Comparison of ENCODE assay signal across 12 cellular contexts in genomic region chr6:97947841-97948240, GRCh38.
DNase-seq lines count a peak whose midpoint lies in the region; ATAC-seq, FAIRE-seq and TF ChIP-seq lines count a peak whose summit lies in the region.
"Had no signal": no experiment of that assay in that cellular context is flagged by ENCODE, and none has a peak within 500 bp of the region (broad histone marks: within the 10 kb centered on the region; RNA-seq: fewer than 3 reads in every experiment).

No MANE protein-coding gene starts in this region.

- no peak for ATAC-seq in stimulated activated effector memory CD8-positive, alpha-beta T cell treated with anti-CD3 and anti-CD28 coated beads, Interleukin-12 subunit alpha, Interleukin-12 subunit beta, amount 100 ng/mL, for 72 hours
- ATAC-seq: GM12878 had no signal

- H3K27ac ChIP-seq in dorsolateral prefrontal cortex: no peak overlapping the region

- no peaks in the 10 kb centered on the region for H3K27me3 ChIP-seq in dorsolateral prefrontal cortex

- no peak overlapping the region for H3K27ac Mint-ChIP-seq in stimulated activated effector memory CD8-positive, alpha-beta T cell treated with anti-CD3 and anti-CD28 coated beads, Interleukin-12 subunit alpha, Interleukin-12 subunit beta, amount 100 ng/mL, for 72 hours
- H3K27ac Mint-ChIP-seq: HFFc6 had no signal

- peak; percentile 2 for DNase-seq in HS-27A (ENCODE audit: low read depth)
- DNase-seq in RCC 7860 (ENCODE audit: low spot score): peak; percentile 75
- DNase-seq in erythroblast (lab: John Stamatoyannopoulos, UW): peak; percentile 17 to 51
- DNase-seq in pulmonary artery endothelial cell (ENCODE audit: low read depth, low spot score): peak; percentile 13
- no peak for DNase-seq in dorsolateral prefrontal cortex
- DNase-seq in stimulated activated naive CD4-positive, alpha-beta T cell (lab: John Stamatoyannopoulos, UW): no peak
- DNase-seq in globus pallidus (ENCODE audit: low spot score): no peak
- no peak for DNase-seq in stimulated activated effector memory CD8-positive, alpha-beta T cell treated with anti-CD3 and anti-CD28 coated beads, Interleukin-12 subunit alpha, Interleukin-12 subunit beta, amount 100 ng/mL, for 72 hours (ENCODE audit: low spot score in 2 of 2)
- DNase-seq: activated CD4-positive, CD25-positive, alpha-beta regulatory T cell; HFFc6; NCI-H1092 had no signal

- H3K9me3 Mint-ChIP-seq in stimulated activated effector memory CD8-positive, alpha-beta T cell treated with anti-CD3 and anti-CD28 coated beads, Interleukin-12 subunit alpha, Interleukin-12 subunit beta, amount 100 ng/mL, for 72 hours: no peaks in the 10 kb centered on the region

- H3K4me3 Mint-ChIP-seq in stimulated activated effector memory CD8-positive, alpha-beta T cell treated with anti-CD3 and anti-CD28 coated beads, Interleukin-12 subunit alpha, Interleukin-12 subunit beta, amount 100 ng/mL, for 72 hours: no peak overlapping the region
- H3K4me3 Mint-ChIP-seq: HFFc6 had no signal

- intact Hi-C loops in dorsolateral prefrontal cortex (cut with DNase I): no loop called here

- no peak for TF ChIP-seq CTCF in dorsolateral prefrontal cortex (IDR thresholded peaks at IDR 0.05 in 54 of 56, conservative IDR thresholded peaks at IDR 0.05 in 2 of 56; ENCODE audit: low read depth in 1 of 56, partially characterized antibody in 56 of 56)

- H3K4me3 ChIP-seq in dorsolateral prefrontal cortex: no peak overlapping the region
- H3K4me3 ChIP-seq: GM12878 had no signal

- FAIRE-seq in RCC 7860 (lab: Jason Lieb, UNC): peak; percentile 90
- FAIRE-seq: GM12878 had no signal

- no peak for TF ChIP-seq POLR2A in erythroblast (IDR thresholded peaks at IDR 0.05; ENCODE audit: low read length)

- no peaks in the 10 kb centered on the region for H3K36me3 Mint-ChIP-seq in stimulated activated effector memory CD8-positive, alpha-beta T cell treated with anti-CD3 and anti-CD28 coated beads, Interleukin-12 subunit alpha, Interleukin-12 subunit beta, amount 100 ng/mL, for 72 hours

- H3K4me1 Mint-ChIP-seq in stimulated activated effector memory CD8-positive, alpha-beta T cell treated with anti-CD3 and anti-CD28 coated beads, Interleukin-12 subunit alpha, Interleukin-12 subunit beta, amount 100 ng/mL, for 72 hours: no peaks in the 10 kb centered on the region

Comparison
In these comparisons a context has a peak if more than half of its experiments do, and no peak if none do; other contexts are left out.
1. DNase-seq: peak in HS-27A (single experiment), RCC 7860 (single experiment), erythroblast (2 of 2) and pulmonary artery endothelial cell (single experiment); none in dorsolateral prefrontal cortex (0 of 10), stimulated activated naive CD4-positive, alpha-beta T cell (0 of 6), globus pallidus (single experiment) and stimulated activated effector memory CD8-positive, alpha-beta T cell treated with anti-CD3 and anti-CD28 coated beads, Interleukin-12 subunit alpha, Interleukin-12 subunit beta, amount 100 ng/mL, for 72 hours (0 of 2).